ENCODE assay signal across 27 cellular contexts in the genomic region with DNA sequence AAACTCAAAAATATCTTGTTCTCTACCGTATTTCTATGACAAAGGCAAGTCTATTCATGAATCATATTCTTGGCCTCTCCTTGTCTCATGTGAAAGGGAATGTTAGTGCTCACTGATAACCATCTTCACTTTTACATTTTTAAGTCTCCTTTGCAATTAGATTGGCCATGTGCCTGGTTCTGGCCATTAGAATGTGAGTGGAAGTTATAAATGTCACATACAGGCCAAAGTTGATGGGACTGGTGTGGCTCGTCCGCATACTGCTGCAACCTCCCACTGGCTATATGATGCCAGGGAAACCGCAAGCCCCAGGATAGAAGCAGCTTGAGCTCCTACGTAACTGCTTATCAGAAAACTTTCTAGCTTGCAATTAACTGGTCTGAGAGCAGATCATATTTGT.
DNase-seq lines count a peak whose midpoint lies in the region; ATAC-seq and TF ChIP-seq lines count a peak whose summit lies in the region.
"Had no signal": no experiment of that assay in that cellular context is flagged by ENCODE, and none has a peak within 500 bp of the region (broad histone marks: within the 10 kb centered on the region; RNA-seq: fewer than 3 reads in every experiment).

No MANE protein-coding gene starts in this region.

- no peak overlapping the region for H3K4me3 ChIP-seq in HAP-1
- H3K4me3 ChIP-seq in RWPE2 (ENCODE audit: severe bottlenecking), result no peak overlapping the region
- no peak overlapping the region for H3K4me3 ChIP-seq in fibroblast of the aortic adventitia (ENCODE audit: low read depth, low read length)
- H3K4me3 ChIP-seq in GM23248, result no peak overlapping the region
- H3K4me3 ChIP-seq: adrenal gland, ovary, right atrium auricular region, spleen, uterus had no signal

- H3K27ac ChIP-seq in RWPE2 (ENCODE audit: poor library complexity, severe bottlenecking) (no peak overlapping the region), GM23248 (no peak overlapping the region)
- H3K27ac ChIP-seq: adrenal gland, ovary, right atrium auricular region, RWPE1, spleen, uterus had no signal

- in situ Hi-C loops in HAP-1 (cut with MboI; ENCODE audit: low sequenced_read_pairs) (no loop called here), GM23248 (cut with MboI) (no loop called here)

- TF ChIP-seq CTCF in RWPE2 (IDR thresholded peaks at IDR 0.05; ENCODE audit: poor library complexity, severe bottlenecking) (no peak), fibroblast of the aortic adventitia (IDR thresholded peaks at IDR 0.05; ENCODE audit: insufficient read depth, low read length) (no peak)

- H3F3A ChIP-seq in GM23248 (ENCODE audit: insufficient read depth), result no peaks in the 10 kb centered on the region

- ATAC-seq in RWPE2 (ENCODE audit: low read depth) (peak; percentile 41; the same call in 2 of the 3 replicates), HG03135 (IDR thresholded peaks at IDR 0.05; ENCODE audit: unreplicated experiment) (no peak)
- ATAC-seq: left lobe of liver had no signal

- H3K4me1 ChIP-seq in HAP-1 (peaks cover 11% of the 10 kb centered on the region), RWPE2 (ENCODE audit: insufficient read depth, poor library complexity, severe bottlenecking) (no peaks in the 10 kb centered on the region), GM23248 (ENCODE audit: insufficient read depth) (no peaks in the 10 kb centered on the region)
- H3K4me1 ChIP-seq: adrenal gland, right atrium auricular region, spleen, uterus had no signal

- 16% methylated on average over 5 of the region's 5 CpGs for WGBS in GM23248 (ENCODE audit: low coverage in 1 of 2, low lambda C conversion rate in 2 of 2, missing lambda C conversion rate in 2 of 2), 2 experiments

- H3K4me2 ChIP-seq in GM23248 (ENCODE audit: unreplicated experiment), result no peak overlapping the region

- no peaks in the 10 kb centered on the region for H3K9me2 ChIP-seq in GM23248 (ENCODE audit: insufficient read depth)

- H4K20me1 ChIP-seq in GM23248 (ENCODE audit: insufficient read depth), result no peaks in the 10 kb centered on the region

- H3K9ac ChIP-seq in GM23248, result no peak overlapping the region

- H3K9me3 ChIP-seq in HAP-1 (no peaks in the 10 kb centered on the region; the same call in 1 of the 2 replicates), RWPE2 (ENCODE audit: severe bottlenecking) (no peaks in the 10 kb centered on the region), GM23248 (ENCODE audit: low read depth) (no peaks in the 10 kb centered on the region)
- H3K9me3 ChIP-seq: adrenal gland, ovary, right atrium auricular region, spleen, uterus had no signal

- peak; percentile 75 for DNase-seq in A172 (ENCODE audit: low spot score)
- DNase-seq in HAP-1 (ENCODE audit: low spot score in 2 of 2), result peak; percentile 28 to 37
- DNase-seq in RWPE2 (ENCODE audit: low spot score), result no peak
- DNase-seq in fibroblast of the aortic adventitia (ENCODE audit: low read depth), result peak; percentile 31
- DNase-seq in GM23248, result no peak
- DNase-seq in AML-193 (lab: John Stamatoyannopoulos, UW), result no peak
- no peak for DNase-seq in AG08395 (ENCODE audit: low spot score)
- DNase-seq: activated CD4-positive, alpha-beta memory T cell treated with anti-CD3 and anti-CD28 coated beads for 36 hours; activated CD4-positive, CD25-positive, alpha-beta regulatory T cell treated with anti-CD3 and anti-CD28 coated beads, Interleukin-2, amount 50 U/mL, for 72 hours; activated CD8-positive, alpha-beta memory T cell treated with anti-CD3 and anti-CD28 coated beads, Interleukin-2, amount 50 U/mL, for 4 hours; activated naive CD4-positive, alpha-beta T cell treated with anti-CD3 and anti-CD28 coated beads for 36 hours; CD4-positive, alpha-beta memory T cell; HCEC 1CT; hypothalamus; Kasumi-1; NCI-H1694 treated with DMSO at 0.1 percent for 48 hours; NCI-H446 treated with DMSO at 0.1 percent for 48 hours; NCI-H774; ovary; spleen; stimulated activated CD8-positive, alpha-beta memory T cell treated with anti-CD3 and anti-CD28 coated beads, Interleukin-4, amount 100 ng/mL, for 48 hours; uterus had no signal

- H3K27me3 ChIP-seq in HAP-1 (ENCODE audit: low read depth) (no peaks in the 10 kb centered on the region), RWPE2 (ENCODE audit: insufficient read depth, poor library complexity, severe bottlenecking) (no peaks in the 10 kb centered on the region), GM23248 (replicated peaks; ENCODE audit: insufficient read depth) (no peaks in the 10 kb centered on the region)
- H3K27me3 ChIP-seq: ovary, right atrium auricular region, spleen, uterus had no signal

- no peaks in the 10 kb centered on the region for H3K79me2 ChIP-seq in GM23248 (ENCODE audit: insufficient read depth)

- H3K36me3 ChIP-seq in HAP-1 (replicated peaks) (no peaks in the 10 kb centered on the region), RWPE2 (ENCODE audit: low read depth) (no peaks in the 10 kb centered on the region), GM23248 (ENCODE audit: low read depth) (no peaks in the 10 kb centered on the region)
- H3K36me3 ChIP-seq: adrenal gland, ovary, right atrium auricular region, spleen, uterus had no signal

- no peak overlapping the region for H2AFZ ChIP-seq in GM23248

Comparison
In these comparisons a context has a peak if more than half of its experiments do, and no peak if none do; other contexts are left out.
1. DNase-seq: peak in A172 (single experiment), HAP-1 (2 of 2) and fibroblast of the aortic adventitia (single experiment); none in RWPE2 (single experiment), GM23248 (single experiment), AML-193 (0 of 2) and AG08395 (single experiment).